ENCODE assay signal across 9 cellular contexts in the genomic region with DNA sequence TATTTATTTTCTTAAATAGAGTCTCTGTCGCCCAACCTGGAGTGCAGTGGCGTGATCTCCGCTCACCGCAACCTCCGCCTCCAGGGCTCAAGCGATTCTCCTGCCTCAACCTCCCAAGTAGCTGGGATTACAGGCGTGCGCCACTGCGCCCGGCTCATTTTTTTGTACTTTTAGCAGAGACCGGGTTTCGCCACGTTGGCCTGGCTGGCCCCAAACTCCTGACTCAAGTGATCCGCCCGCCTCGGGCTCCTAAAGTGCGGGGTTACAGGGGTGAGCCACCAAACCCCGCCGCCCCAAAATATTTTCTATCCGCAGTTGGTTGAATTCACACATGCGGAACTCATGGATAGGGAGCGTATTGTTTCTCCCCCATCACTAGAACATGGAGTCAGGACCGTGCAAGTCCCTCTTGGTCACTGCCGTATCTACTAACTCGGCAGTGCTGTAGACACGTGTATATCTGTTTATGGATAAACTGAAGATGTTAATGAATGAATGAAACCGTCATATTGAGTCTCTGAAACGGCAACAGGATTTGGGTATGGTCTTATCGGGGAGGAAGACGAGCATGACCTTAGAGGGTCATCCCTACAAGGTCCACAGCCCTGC. TPM values are rescaled to one million over a fixed set of nuclear protein-coding genes. Genes with fewer than 3 reads are reported as not detected.
DNase-seq lines count a peak whose midpoint lies in the region; ATAC-seq, FAIRE-seq and TF ChIP-seq lines count a peak whose summit lies in the region.
"Had no signal": no experiment of that assay in that cellular context is flagged by ENCODE, and none has a peak within 500 bp of the region (broad histone marks: within the 10 kb centered on the region; RNA-seq: fewer than 3 reads in every experiment).

No MANE protein-coding gene starts in this region.

- no peaks in the 10 kb centered on the region for H3K9me3 ChIP-seq in A549
- no peaks in the 10 kb centered on the region for H3K9me3 ChIP-seq in left lung
- no peaks in the 10 kb centered on the region for H3K9me3 ChIP-seq in transverse colon

- CTCF ChIA-PET in A549 (lab: Yijun Ruan, JAX): interaction anchor here (0.9 to 2.7 kb wide), 11 partner anchors 10 to 815 kb away, joined by 3 to 29 read pairs (median 4); no protein-coding TSS in a partner anchor

- H3K27me3 ChIP-seq in left lung: no peaks in the 10 kb centered on the region
- no peaks in the 10 kb centered on the region for H3K27me3 ChIP-seq in transverse colon

- H3K9me3 Mint-ChIP-seq in HFFc6: no peaks in the 10 kb centered on the region

- no peak for TF ChIP-seq CTCF in A549 (IDR thresholded peaks at IDR 0.05)
- TF ChIP-seq CTCF in HFFc6 (IDR thresholded peaks at IDR 0.05): no peak
- TF ChIP-seq CTCF in astrocyte of the cerebellum (IDR thresholded peaks at IDR 0.05; ENCODE audit: low read depth, low read length, missing control alignments): no peak
- TF ChIP-seq CTCF in left lung (IDR thresholded peaks at IDR 0.05): no peak
- TF ChIP-seq CTCF in transverse colon (IDR thresholded peaks at IDR 0.05): no peak

- peak overlapping the region; percentile 94 for H3K27ac Mint-ChIP-seq in HFFc6

- H3K4me3 ChIP-seq in A549 (peak overlapping the region; percentile 75), astrocyte of the cerebellum (ENCODE audit: low read depth, low read length) (peak overlapping the region; percentile 79), left lung (peak overlapping the region; percentile 71 to 84), transverse colon (peak overlapping the region; percentile 71 to 86 (median 78))

- intact Hi-C loops in left lung (cut with DNase I) (loop anchor here in 1 of 2 donors (10.0 kb wide), 1 partner anchor 968 kb away; no protein-coding TSS in a partner anchor), transverse colon (cut with DNase I; ENCODE audit: low total_unique reads) (no loop called here)

- DNase-seq in A549 (ENCODE audit: low read depth in 1 of 2, low spot score in 1 of 2): no peak
- no peak for DNase-seq in HFFc6
- DNase-seq in astrocyte of the cerebellum (ENCODE audit: low read depth): no peak
- peak in 1 of 2 donors; percentile 78 for DNase-seq in left lung
- no peak for DNase-seq in transverse colon
- no peak for DNase-seq in NCI-H2196 treated with DMSO at 0.1 percent for 48 hours (lab: John Stamatoyannopoulos, UW; ENCODE audit: unreplicated experiment)

- H3K27me3 Mint-ChIP-seq in HFFc6 (ENCODE audit: insufficient read depth): peaks cover 2% of the 10 kb centered on the region; the same call in 1 of the 2 replicates

- no peak for TF ChIP-seq RAD21 in A549 (conservative IDR thresholded peaks at IDR 0.05 in 1 of 2, IDR thresholded peaks at IDR 0.05 in 1 of 2)

- H3K4me1 ChIP-seq in A549 (peaks cover 62% of the 10 kb centered on the region), left lung (peaks cover 8 to 43% of the 10 kb centered on the region in 2 donors), transverse colon (peaks cover 13 to 55% (median 25%) of the 10 kb centered on the region in 4 donors)

- in situ Hi-C loops in astrocyte of the cerebellum (cut with HindIII; ENCODE audit: low sequenced_read_pairs) (no loop called here), transverse colon (cut with MboI; ENCODE audit: low pct_ligation_motif_present in 1 of 4, low pct_unique_long_range_greater_than_20kb in 1 of 4, low sequenced_read_pairs in 3 of 4) (loop anchor here in 1 of 4 donors (25.0 kb wide), 1 partner anchor 446 kb away; no protein-coding TSS in a partner anchor)

- FAIRE-seq in A549 (lab: Jason Lieb, UNC): no peak
- FAIRE-seq: islet of Langerhans had no signal

- peaks cover 33% of the 10 kb centered on the region for H3K4me1 Mint-ChIP-seq in HFFc6 (ENCODE audit: low read depth)

- H3K36me3 ChIP-seq in left lung (no peaks in the 10 kb centered on the region), transverse colon (no peaks in the 10 kb centered on the region)

- TF ChIP-seq POLR2A in A549 (IDR thresholded peaks at IDR 0.05; ENCODE audit: low read length) (no peak), transverse colon (IDR thresholded peaks at IDR 0.05) (no peak)

- POLR2A ChIA-PET in A549 (lab: Yijun Ruan, JAX): interaction anchor here (0.6 to 3.2 kb wide), 19 partner anchors 10 to 455 kb away, joined by 3 to 39 read pairs (median 10); a partner anchor contains a TSS

- peak in 1 of 2 experiments; percentile 2; a peak in 4 of 6 replicates for ATAC-seq in A549
- no peak for ATAC-seq in left lung
- ATAC-seq in HG03097 (IDR thresholded peaks at IDR 0.05; ENCODE audit: low FRiP score, unreplicated experiment): no peak
- ATAC-seq in HG03521 (IDR thresholded peaks at IDR 0.05; ENCODE audit: unreplicated experiment): no peak

- H3K4me3 Mint-ChIP-seq in HFFc6: peak overlapping the region; percentile 97

- H3K4me2 ChIP-seq in A549: peak overlapping the region; percentile 92

- WGBS in A549 (ENCODE audit: missing lambda C conversion rate): 41% methylated on average over 30 of the region's 30 CpGs
- WGBS in transverse colon (ENCODE audit: low coverage in 1 of 2), 2 donors: 60% methylated on average over 30 of the region's 30 CpGs; no CpG with 5 or more reads in 1 of the 2 donors

- H3K27ac ChIP-seq in A549 (peak overlapping the region; percentile 90 to 96), left lung (peak overlapping the region; percentile 93), transverse colon (peak overlapping the region; percentile 94 to 97 (median 94))

- peaks cover 10% of the 10 kb centered on the region for H3K36me3 Mint-ChIP-seq in HFFc6 (ENCODE audit: low read depth)

- TF ChIP-seq EP300 in A549 (IDR thresholded peaks at IDR 0.05) (no peak), transverse colon (IDR thresholded peaks at IDR 0.05; ENCODE audit: low read depth) (no peak)

TF ChIP-seq in A549, 52 proteins besides CTCF, POLR2A, EP300 and RAD21 (continues in another document):
- TF ChIP-seq, protein P1, sequence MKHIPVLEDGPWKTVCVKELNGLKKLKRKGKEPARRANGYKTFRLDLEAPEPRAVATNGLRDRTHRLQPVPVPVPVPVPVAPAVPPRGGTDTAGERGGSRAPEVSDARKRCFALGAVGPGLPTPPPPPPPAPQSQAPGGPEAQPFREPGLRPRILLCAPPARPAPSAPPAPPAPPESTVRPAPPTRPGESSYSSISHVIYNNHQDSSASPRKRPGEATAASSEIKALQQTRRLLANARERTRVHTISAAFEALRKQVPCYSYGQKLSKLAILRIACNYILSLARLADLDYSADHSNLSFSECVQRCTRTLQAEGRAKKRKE (CRISPR knock-in tag; IDR thresholded peaks at IDR 0.05; ENCODE audit: low read depth): peak; percentile 12; the same call in 1 of the 2 replicates
- TF ChIP-seq CBX2 (IDR thresholded peaks at IDR 0.05; ENCODE audit: borderline replicate concordance, low read depth) (no peak), NR3C1 (IDR thresholded peaks at IDR 0.05) (no peak), BHLHE40 (IDR thresholded peaks at IDR 0.05; ENCODE audit: low read depth, low read length) (0 out of 2 replicates have a peak, but pooled peaks have one; percentile 9), SREBF2 (IDR thresholded peaks at IDR 0.05) (no peak), NFE2L2 (conservative IDR thresholded peaks at IDR 0.05; ENCODE audit: low read length) (no peak), MYC (IDR thresholded peaks at IDR 0.05; ENCODE audit: borderline replicate concordance, low read length) (no peak), TFCP2L1 (CRISPR knock-in tag; IDR thresholded peaks at IDR 0.05) (no peak)
- TF ChIP-seq, protein P2, sequence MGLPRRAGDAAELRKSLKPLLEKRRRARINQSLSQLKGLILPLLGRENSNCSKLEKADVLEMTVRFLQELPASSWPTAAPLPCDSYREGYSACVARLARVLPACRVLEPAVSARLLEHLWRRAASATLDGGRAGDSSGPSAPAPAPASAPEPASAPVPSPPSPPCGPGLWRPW (IDR thresholded peaks at IDR 0.05): no peak

RNA-seq across cellular contexts. Expression of a gene that starts 0.9 kb away (rescaled TPM):
- polyA plus RNA-seq in A549 (2011; rRNA removed) (85.2 and 94.2 TPM in 2 replicates), A549 (2017; fragmentation: RNase III; extraction: RNeasy Plus Mini Kit Qiagen cat#74134 plus additional on column Dnase treatment) (24.3 to 27.6 TPM (median 25.8 TPM) in 3 replicates)
- 16.8 and 17.8 TPM in 2 replicates for polyA plus RNA-seq in A549 (2012; cell fraction: cytosol; rRNA removed)
- polyA plus RNA-seq in A549 (2012; cell fraction: nucleus; rRNA removed): 4.5 and 7.3 TPM in 2 replicates
- polyA minus RNA-seq in A549 (2011; rRNA and poly(A)+ RNA removed): 24.7 and 24.9 TPM in 2 replicates
- 10 to 100 TPM in 1 of 6 experiments, 1 to 10 TPM in 5; 6.0 to 10.0 (median 8.0) TPM for total RNA-seq in HFFc6 (2021; fragmentation: NEBNext Ultra II Directional; extraction: Animal tissue kit (Norgen Biotek cat#: 25700))
- total RNA-seq in left lung (10 to 100 TPM; 13.8 to 19.2 TPM), transverse colon (10 to 100 TPM in 3 of 4 donors, under 1 TPM in 1; 0.80 to 22.5 (median 17.6) TPM)

RNA-seq across cellular contexts. Expression of a gene that starts 2.0 kb away (rescaled TPM):
- polyA plus RNA-seq in A549 (2011; rRNA removed): 7.5 and 8.0 TPM in 2 replicates
- polyA plus RNA-seq in A549 (2012; cell fraction: cytosol; rRNA removed): 0.83 and 1.0 TPM in 2 replicates
- 2.0 and 2.9 TPM in 2 replicates for polyA plus RNA-seq in A549 (2012; cell fraction: nucleus; rRNA removed)
- 3.3 to 3.5 TPM (median 3.4 TPM) in 3 replicates for polyA plus RNA-seq in A549 (2017; fragmentation: RNase III; extraction: RNeasy Plus Mini Kit Qiagen cat#74134 plus additional on column Dnase treatment)
- 17.4 and 18.8 TPM in 2 replicates for polyA minus RNA-seq in A549 (2011; rRNA and poly(A)+ RNA removed)
- 1 to 10 TPM; 4.1 to 4.8 (median 4.5) TPM for total RNA-seq in HFFc6 (2021; fragmentation: NEBNext Ultra II Directional; extraction: Animal tissue kit (Norgen Biotek cat#: 25700))
- total RNA-seq in left lung: 1 to 10 TPM; 6.0 to 6.9 TPM
- total RNA-seq in transverse colon: 1 to 10 TPM; 5.4 to 8.4 (median 7.5) TPM
